Comparison of ENCODE assay signal across 8 cellular contexts in genomic region chr19:55601127-55601526, GRCh38. TPM values are rescaled to one million over a fixed set of nuclear protein-coding genes. Genes with fewer than 3 reads are reported as not detected.
DNase-seq lines count a peak whose midpoint lies in the region; ATAC-seq and TF ChIP-seq lines count a peak whose summit lies in the region.

No MANE protein-coding gene starts in this region.

- intact Hi-C loops in Right ventricle myocardium inferior (cut with DNase I): loop anchor here (1.0 to 10.0 kb wide), 2 partner anchors 55 to 216 kb away; partner anchors contain the start of genes RPL28 and TMEM238
- intact Hi-C loops in uterus (cut with DNase I; ENCODE audit: low total_unique reads): loop anchor here (10.0 kb wide), 1 partner anchor 86 kb away; no protein-coding TSS in a partner anchor

- peaks cover 20% of the 10 kb centered on the region for H3K36me3 Mint-ChIP-seq in mesothelial cell of epicardium

- peaks cover 0 to 34% of the 10 kb centered on the region in 2 donors for H3K4me1 ChIP-seq in right atrium auricular region
- peaks cover 0 to 12% of the 10 kb centered on the region in 2 donors for H3K4me1 ChIP-seq in uterus

- in situ Hi-C loops in brain microvascular endothelial cell (cut with HindIII; ENCODE audit: low pct_ligation_motif_present, low sequenced_read_pairs): loop anchor here (25.0 kb wide), 1 partner anchor 214 kb away; the partner anchor contains the start of genes RPL28, TMEM190 and TMEM238

- TF ChIP-seq POLR2A in uterus (IDR thresholded peaks at IDR 0.05): no peak

- no peaks in the 10 kb centered on the region for H3K27me3 Mint-ChIP-seq in mesothelial cell of epicardium (ENCODE audit: low read depth)

- H3K27ac Mint-ChIP-seq in mesothelial cell of epicardium: peak overlapping the region; percentile 83

- no peaks in the 10 kb centered on the region for H3K9me3 Mint-ChIP-seq in mesothelial cell of epicardium

- H3K4me1 Mint-ChIP-seq in mesothelial cell of epicardium: peaks cover 25% of the 10 kb centered on the region

- H3K9me3 ChIP-seq in right atrium auricular region (no peaks in the 10 kb centered on the region), uterus (no peaks in the 10 kb centered on the region)

- no peak for TF ChIP-seq CTCF in right atrium auricular region (IDR thresholded peaks at IDR 0.05)
- TF ChIP-seq CTCF in brain microvascular endothelial cell (IDR thresholded peaks at IDR 0.05; ENCODE audit: low read depth, low read length, missing control alignments): no peak
- no peak for TF ChIP-seq CTCF in mesothelial cell of epicardium (IDR thresholded peaks at IDR 0.05; ENCODE audit: unreplicated experiment)
- TF ChIP-seq CTCF in uterus (IDR thresholded peaks at IDR 0.05): no peak

- peak overlapping the region; percentile 77 to 82 for H3K4me3 ChIP-seq in right atrium auricular region
- H3K4me3 ChIP-seq in brain microvascular endothelial cell (ENCODE audit: low read depth, low read length): peak overlapping the region; percentile 79
- H3K4me3 ChIP-seq in uterus: peak overlapping the region in 1 of 2 donors; percentile 87

- H3K27ac ChIP-seq in right atrium auricular region (peak overlapping the region; percentile 99), brain microvascular endothelial cell (no peak overlapping the region), uterus (peak overlapping the region; percentile 94 to 99)

- H3K27me3 ChIP-seq in right atrium auricular region: no peaks in the 10 kb centered on the region
- H3K27me3 ChIP-seq in brain microvascular endothelial cell (replicated peaks): no peaks in the 10 kb centered on the region
- H3K27me3 ChIP-seq in uterus: no peaks in the 10 kb centered on the region

- no peak for DNase-seq in right atrium auricular region (ENCODE audit: low spot score)
- no peak for DNase-seq in Right ventricle myocardium inferior (ENCODE audit: missing footprints)
- no peak for DNase-seq in brain microvascular endothelial cell
- no peak for DNase-seq in mesothelial cell of epicardium (ENCODE audit: low spot score in 2 of 2, unreplicated experiment in 2 of 2)
- no peak for DNase-seq in uterus
- no peak for DNase-seq in effector CD4-positive, alpha-beta T cell
- DNase-seq in NCI-H1436 (lab: John Stamatoyannopoulos, UW): no peak
- DNase-seq in cortex of kidney (lab: John Stamatoyannopoulos, UW): no peak

- no peak for ATAC-seq in Right ventricle myocardium inferior

- H3K4me3 Mint-ChIP-seq in mesothelial cell of epicardium: peak overlapping the region; percentile 71

- H3K36me3 ChIP-seq in right atrium auricular region: no peaks in the 10 kb centered on the region
- H3K36me3 ChIP-seq in brain microvascular endothelial cell (replicated peaks): peaks cover 8% of the 10 kb centered on the region
- no peaks in the 10 kb centered on the region for H3K36me3 ChIP-seq in uterus

RNA-seq across cellular contexts. Expression of gene ZNF524, which starts 1.0 kb away (rescaled TPM):
- 10 to 100 TPM; 17.7 to 25.8 TPM for total RNA-seq in right atrium auricular region
- 16.9 TPM for total RNA-seq in Right ventricle myocardium inferior
- total RNA-seq in mesothelial cell of epicardium: 5.3 to 7.4 TPM (median 5.7 TPM) in 3 replicates
- total RNA-seq in uterus: 10 to 100 TPM in 3 of 4 donors, 1 to 10 TPM in 1; 5.4 to 20.4 (median 14.6) TPM

RNA-seq across cellular contexts. Expression of gene FIZ1, which starts 1.8 kb away (rescaled TPM):
- total RNA-seq in right atrium auricular region: 10 to 100 TPM in 1 of 2 donors, 1 to 10 TPM in 1; 9.2 to 12.2 TPM
- total RNA-seq in Right ventricle myocardium inferior: 14.8 TPM
- 31.3 to 31.7 TPM (median 31.6 TPM) in 3 replicates for total RNA-seq in mesothelial cell of epicardium
- 10 to 100 TPM in 1 of 4 donors, 1 to 10 TPM in 1, under 1 TPM in 2; 0.26 to 19.3 (median 2.4) TPM for total RNA-seq in uterus

RNA-seq across cellular contexts. Expression of gene ZNF865, which starts 4.3 kb away (rescaled TPM):
- total RNA-seq in right atrium auricular region (10 to 100 TPM; 11.2 to 11.4 TPM), Right ventricle myocardium inferior (16.9 TPM), mesothelial cell of epicardium (18.7 to 21.4 TPM (median 21.2 TPM) in 3 replicates), uterus (10 to 100 TPM in 1 of 4 donors, 1 to 10 TPM in 2, not detected in 1; 2.0 to 24.2 (median 3.2) TPM)

RNA-seq across cellular contexts. Expression of gene ZNF579, which starts 20.5 kb away (rescaled TPM):
- 1 to 10 TPM; 6.2 to 6.4 TPM for total RNA-seq in right atrium auricular region
- total RNA-seq in Right ventricle myocardium inferior: 13.1 TPM
- 35.0 to 35.2 TPM (median 35.1 TPM) in 3 replicates for total RNA-seq in mesothelial cell of epicardium
- 10 to 100 TPM in 1 of 4 donors, 1 to 10 TPM in 1, not detected in 2; 4.4 to 21.9 TPM for total RNA-seq in uterus

RNA-seq across cellular contexts. Expression of gene ZNF784, which starts 23.2 kb away (rescaled TPM):
- total RNA-seq in right atrium auricular region: 10 to 100 TPM in 1 of 2 donors, 1 to 10 TPM in 1; 7.8 to 10.6 TPM
- 11.1 TPM for total RNA-seq in Right ventricle myocardium inferior
- total RNA-seq in mesothelial cell of epicardium: 12.8 to 13.7 TPM (median 12.9 TPM) in 3 replicates
- total RNA-seq in uterus: 1 to 10 TPM; 4.1 to 9.6 (median 7.4) TPM
